ENCODE assay signal across 14 cellular contexts in genomic region chr3:133746722-133747086, GRCh38. TPM values are rescaled to one million over a fixed set of nuclear protein-coding genes. Genes with fewer than 3 reads are reported as not detected.
"Had no signal": no experiment of that assay in that cellular context is flagged by ENCODE, and none has a peak within 500 bp of the region (broad histone marks: within the 10 kb centered on the region; RNA-seq: fewer than 3 reads in every experiment).

No MANE protein-coding gene starts in this region.

- DNase-seq: activated CD4-positive, alpha-beta T cell treated with anti-CD3 and anti-CD28 coated beads, Interleukin-2, amount 50 U/mL, for 1 hour; activated naive CD4-positive, alpha-beta T cell treated with anti-CD3 and anti-CD28 coated beads, Interleukin-2, amount 50 U/mL, for 16 hours; activated T-cell treated with anti-CD3 and anti-CD28 coated beads for 4 hours; ovary; small intestine; stomach had no signal

- FAIRE-seq: islet of Langerhans, small intestine, TTC549 had no signal

- H3K4me3 ChIP-seq: ovary had no signal

- H3K36me3 ChIP-seq: esophagus muscularis mucosa, ovary, stomach, tibial nerve, vagina had no signal

- H3K27me3 ChIP-seq: ovary, vagina had no signal

- H3K4me3 Mint-ChIP-seq: neural crest cell; T-helper 1 cell treated with Interleukin-12 subunit alpha and Interleukin-12 subunit beta and Interleukin-4 antibody, amounts not matched to agents 30 μg/mL and 1 μg/mL, for 36 hours had no signal

- H3K9me3 Mint-ChIP-seq: neural crest cell; T-helper 1 cell treated with Interleukin-12 subunit alpha and Interleukin-12 subunit beta and Interleukin-4 antibody, amounts not matched to agents 30 μg/mL and 1 μg/mL, for 36 hours had no signal

- H3K27ac ChIP-seq: esophagus muscularis mucosa, ovary, stomach, tibial nerve, vagina had no signal

- H3K9me3 ChIP-seq: esophagus muscularis mucosa, ovary, stomach, tibial nerve, vagina had no signal

- H3K27ac Mint-ChIP-seq: T-helper 1 cell treated with Interleukin-12 subunit alpha and Interleukin-12 subunit beta and Interleukin-4 antibody, amounts not matched to agents 30 μg/mL and 1 μg/mL, for 36 hours had no signal

- H3K4me1 ChIP-seq: vagina had no signal

RNA-seq across cellular contexts. Expression of gene TF, which starts 0.5 kb away (rescaled TPM):
- total RNA-seq: fibroblast of villous mesenchyme had no signal
